In genomic region chr16:53664724-53665345, GRCh38 we compare ENCODE assay signal across 13 cellular contexts. TPM values are rescaled to one million over a fixed set of nuclear protein-coding genes. Genes with fewer than 3 reads are reported as not detected.
DNase-seq lines count a peak whose midpoint lies in the region; ATAC-seq, FAIRE-seq and TF ChIP-seq lines count a peak whose summit lies in the region.
"Had no signal": no experiment of that assay in that cellular context is flagged by ENCODE, and none has a peak within 500 bp of the region (broad histone marks: within the 10 kb centered on the region; RNA-seq: fewer than 3 reads in every experiment).

No MANE protein-coding gene starts in this region.

- no peak overlapping the region for H3K27ac ChIP-seq in K562 (ENCODE audit: extremely low read depth, low read depth, low read length)
- H3K27ac ChIP-seq: A549, WERI-Rb-1 had no signal

- no peaks in the 10 kb centered on the region for H3K36me3 ChIP-seq in K562 (ENCODE audit: control insufficient read depth, insufficient read depth, low read length)
- H3K36me3 ChIP-seq: HAP-1, WERI-Rb-1 had no signal

- CTCF ChIA-PET in K562 (lab: Yijun Ruan, JAX; ENCODE audit: low intra/inter-chr PET ratio): no interaction called here

- H3K27me3 ChIP-seq in K562 (ENCODE audit: control insufficient read depth in 2 of 2, insufficient read depth in 2 of 2, low read length in 2 of 2): no peaks in the 10 kb centered on the region

- H3K4me3 ChIP-seq in K562: no peak overlapping the region
- H3K4me3 ChIP-seq: A549, HAP-1 had no signal

- no peaks in the 10 kb centered on the region; a peak in 1 of 5 replicates for H3K4me1 ChIP-seq in K562 (replicated peaks in 1 of 2; ENCODE audit: control insufficient read depth in 2 of 2, insufficient read depth in 2 of 2, low read length in 2 of 2)

- peak overlapping the region; percentile 16; the same call in 1 of the 2 replicates for H2AFZ ChIP-seq in K562 (ENCODE audit: low read depth, low read length)

- no peak for TF ChIP-seq EP300 in K562 (IDR thresholded peaks at IDR 0.05; ENCODE audit: low read length)

- intact Hi-C loops in K562 (cut with micrococcal nuclease): no loop called here

- no peak for TF ChIP-seq RAD21 in K562 (CRISPR knock-in tag; conservative IDR thresholded peaks at IDR 0.05 in 1 of 2, IDR thresholded peaks at IDR 0.05 in 1 of 2)

- WGBS in K562 (ENCODE audit: insufficient coverage, low coverage, missing lambda C conversion rate): 44% methylated on average over 7 of the region's 7 CpGs

- peak; percentile 38 for DNase-seq in activated CD4-positive, alpha-beta T cell treated with anti-CD3 and anti-CD28 coated beads for 48 hours
- no peak for DNase-seq in activated CD4-positive, alpha-beta T cell treated with anti-CD3 and anti-CD28 coated beads, Interleukin-2, amount 50 U/mL, for 4 hours
- DNase-seq in K562 (ENCODE audit: extremely low read depth in 1 of 4, low spot score in 3 of 4) (no peak), NCI-H446 treated with DMSO at 0.1 percent for 48 hours (lab: John Stamatoyannopoulos, UW) (no peak), NOMO-1 treated with dmso at 0.1 percent for 144 hours (lab: John Stamatoyannopoulos, UW; ENCODE audit: unreplicated experiment) (no peak), superior temporal gyrus (ENCODE audit: extremely low spot score) (no peak)
- peak; percentile 34 for DNase-seq in stimulated activated CD8-positive, alpha-beta memory T cell treated with anti-CD3 and anti-CD28 coated beads, Interleukin-4, amount 100 ng/mL, for 48 hours
- DNase-seq: NCI-H2081 treated with DMSO at 0.1 percent for 48 hours, WERI-Rb-1 had no signal

- H3K4me2 ChIP-seq in K562 (ENCODE audit: insufficient read depth, low read length): no peak overlapping the region
- H3K4me2 ChIP-seq: A549 had no signal

- no peaks in the 10 kb centered on the region for H4K20me1 ChIP-seq in K562 (replicated peaks; ENCODE audit: control insufficient read depth, insufficient read depth, low read length)

- no peak for FAIRE-seq in K562 (lab: Jason Lieb, UNC)
- FAIRE-seq: A549, endometrium had no signal

- H3K9ac ChIP-seq in K562 (ENCODE audit: insufficient read depth in 1 of 2, low read depth in 2 of 2, low read length in 2 of 2): no peak overlapping the region

- in situ Hi-C loops in K562 (cut with MboI): no loop called here

- H3K9me3 ChIP-seq in K562 (replicated peaks; ENCODE audit: control insufficient read depth, insufficient read depth, low read depth, low read length): no peaks in the 10 kb centered on the region
- H3K9me3 ChIP-seq: A549, HAP-1 had no signal

- ATAC-seq in HG02798 (IDR thresholded peaks at IDR 0.05; ENCODE audit: poor library complexity, unreplicated experiment) (peak; percentile 71), K562 (peak; percentile 46; the same call in 2 of the 3 replicates)
- ATAC-seq: A549 had no signal

- H3K9me1 ChIP-seq in K562 (ENCODE audit: control insufficient read depth, insufficient read depth, low read length): no peaks in the 10 kb centered on the region

- no peaks in the 10 kb centered on the region for H3K79me2 ChIP-seq in K562 (ENCODE audit: control insufficient read depth, insufficient read depth, low read length)

- no peak for TF ChIP-seq POLR2A in K562 (conservative IDR thresholded peaks at IDR 0.05)

- TF ChIP-seq CTCF in K562 (IDR thresholded peaks at IDR 0.05 in 2 of 3, conservative IDR thresholded peaks at IDR 0.05 in 1 of 3; ENCODE audit: insufficient read depth in 2 of 3, low read depth in 1 of 3, low read length in 3 of 3): no peak

- POLR2A ChIA-PET in K562 (lab: Yijun Ruan, JAX): interaction anchor here (0.7 kb wide), 1 partner anchor 695 kb away, joined by 3 read pairs; no protein-coding TSS in a partner anchor

- no TSS peak for BruUV-seq in K562 (replicated peaks; lab: Mats Ljungman, UMichigan)

TF ChIP-seq in K562, 482 proteins besides CTCF, POLR2A, EP300 and RAD21:
- no peak for TF ChIP-seq SMAD1 (IDR thresholded peaks at IDR 0.05; ENCODE audit: low read depth, low read length, partially characterized antibody)
- no peak for TF ChIP-seq ZNF583 (CRISPR knock-in tag; IDR thresholded peaks at IDR 0.05)
- TF ChIP-seq KDM2B (CRISPR knock-in tag; IDR thresholded peaks at IDR 0.05): no peak
- no peak for TF ChIP-seq HNRNPUL1 (IDR thresholded peaks at IDR 0.05; ENCODE audit: low read length)
- TF ChIP-seq BHLHE40 (IDR thresholded peaks at IDR 0.05; ENCODE audit: low read length): no peak
- no peak for TF ChIP-seq SMARCB1 (IDR thresholded peaks at IDR 0.05; ENCODE audit: insufficient read length, low read depth)
- no peak for TF ChIP-seq RBM14 (IDR thresholded peaks at IDR 0.05; ENCODE audit: borderline replicate concordance, insufficient read depth, low read depth, low read length)
- TF ChIP-seq TAF1 (IDR thresholded peaks at IDR 0.05; ENCODE audit: control insufficient read depth, extremely low read depth, insufficient read depth, low read length, severe bottlenecking): no peak
- no peak for TF ChIP-seq ZNF197 (CRISPR knock-in tag; IDR thresholded peaks at IDR 0.05; ENCODE audit: low read depth)
- TF ChIP-seq CREM (IDR thresholded peaks at IDR 0.05; ENCODE audit: low read depth): no peak
- TF ChIP-seq, protein P1, sequence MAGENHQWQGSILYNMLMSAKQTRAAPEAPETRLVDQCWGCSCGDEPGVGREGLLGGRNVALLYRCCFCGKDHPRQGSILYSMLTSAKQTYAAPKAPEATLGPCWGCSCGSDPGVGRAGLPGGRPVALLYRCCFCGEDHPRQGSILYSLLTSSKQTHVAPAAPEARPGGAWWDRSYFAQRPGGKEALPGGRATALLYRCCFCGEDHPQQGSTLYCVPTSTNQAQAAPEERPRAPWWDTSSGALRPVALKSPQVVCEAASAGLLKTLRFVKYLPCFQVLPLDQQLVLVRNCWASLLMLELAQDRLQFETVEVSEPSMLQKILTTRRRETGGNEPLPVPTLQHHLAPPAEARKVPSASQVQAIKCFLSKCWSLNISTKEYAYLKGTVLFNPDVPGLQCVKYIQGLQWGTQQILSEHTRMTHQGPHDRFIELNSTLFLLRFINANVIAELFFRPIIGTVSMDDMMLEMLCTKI (IDR thresholded peaks at IDR 0.05; ENCODE audit: partially characterized antibody): no peak
- TF ChIP-seq WHSC1 (IDR thresholded peaks at IDR 0.05; ENCODE audit: low read length): no peak
- no peak for TF ChIP-seq GTF2A2 (tag; IDR thresholded peaks at IDR 0.05)
- TF ChIP-seq PTTG1 (tag; IDR thresholded peaks at IDR 0.05; ENCODE audit: low read depth): no peak
TF ChIP-seq in K562: peak in this region for 0.

RNA-seq across cellular contexts. Expression of gene RPGRIP1L, which starts 38.8 kb away (rescaled TPM):
- total RNA-seq in K562 (2011; cell fraction: chromatin; rRNA removed; ENCODE audit: low replicate concordance): 6.5 and 20.7 TPM in 2 replicates
- total RNA-seq in K562 (2011; cell fraction: nucleolus; rRNA removed): 4.6 and 4.8 TPM in 2 replicates
- total RNA-seq in K562 (2011; cell fraction: nucleoplasm; rRNA removed): 5.9 and 13.7 TPM in 2 replicates
- total RNA-seq in K562 (2014; rRNA removed) (3.2 and 3.6 TPM in 2 replicates), K562 (2014; rRNA removed; fragmentation: Illumina TruSeq; extraction: Trizol) (6.7 and 8.4 TPM in 2 replicates), K562 (2015; rRNA removed; fragmentation: Illumina TruSeq; extraction: Trizol) (5.2 and 7.4 TPM in 2 replicates), K562 (2021) (4.5 and 5.3 TPM in 2 replicates)
- polyA plus RNA-seq in K562 (2011; rRNA removed) (7.7 and 7.8 TPM in 2 replicates), K562 (2014; fragmentation: Illumina TruSeq; extraction: Trizol) (4.7 and 4.9 TPM in 2 replicates), K562 (2014; fragmentation: Nextera tagmentation; extraction: Ambion mirVana) (1 to 10 TPM; 5.8 to 6.3 TPM), K562 (2014; rRNA removed) (4.0 and 5.4 TPM in 2 replicates)
- polyA plus RNA-seq in K562 (2011; cell fraction: cytosol; rRNA removed): 1.4 and 3.8 TPM in 2 replicates
- 6.1 and 8.4 TPM in 2 replicates for polyA plus RNA-seq in K562 (2011; cell fraction: nucleus; rRNA removed)
- polyA plus RNA-seq in K562 (2012): 3.1 and 5.0 TPM in 2 replicates
- 12.4 and 15.1 TPM in 2 replicates for polyA minus RNA-seq in K562 (2011; rRNA and poly(A)+ RNA removed)
- 1.7 and 3.5 TPM in 2 replicates for polyA minus RNA-seq in K562 (2011; cell fraction: cytosol; rRNA and poly(A)+ RNA removed)
- 10.8 and 20.4 TPM in 2 replicates for polyA minus RNA-seq in K562 (2011; cell fraction: nucleus; rRNA and poly(A)+ RNA removed)

RNA-seq across cellular contexts. Expression of gene FTO, which starts 39.1 kb away (rescaled TPM):
- 30.6 and 40.9 TPM in 2 replicates for total RNA-seq in K562 (2011; cell fraction: chromatin; rRNA removed; ENCODE audit: low replicate concordance)
- total RNA-seq in K562 (2011; cell fraction: nucleolus; rRNA removed): 21.8 and 22.9 TPM in 2 replicates
- total RNA-seq in K562 (2011; cell fraction: nucleoplasm; rRNA removed): 21.9 and 26.8 TPM in 2 replicates
- 14.2 and 16.9 TPM in 2 replicates for total RNA-seq in K562 (2014; rRNA removed)
- 26.7 and 28.6 TPM in 2 replicates for total RNA-seq in K562 (2014; rRNA removed; fragmentation: Illumina TruSeq; extraction: Trizol)
- 26.7 and 28.0 TPM in 2 replicates for total RNA-seq in K562 (2015; rRNA removed; fragmentation: Illumina TruSeq; extraction: Trizol)
- 25.1 and 25.5 TPM in 2 replicates for total RNA-seq in K562 (2021)
- 20.9 and 23.1 TPM in 2 replicates for polyA plus RNA-seq in K562 (2011; rRNA removed)
- polyA plus RNA-seq in K562 (2011; cell fraction: cytosol; rRNA removed): 15.3 and 20.2 TPM in 2 replicates
- polyA plus RNA-seq in K562 (2011; cell fraction: nucleus; rRNA removed): 8.2 and 10.1 TPM in 2 replicates
- 13.2 and 16.8 TPM in 2 replicates for polyA plus RNA-seq in K562 (2012)
- 21.9 and 27.7 TPM in 2 replicates for polyA plus RNA-seq in K562 (2014; fragmentation: Illumina TruSeq; extraction: Trizol)
- polyA plus RNA-seq in K562 (2014; fragmentation: Nextera tagmentation; extraction: Ambion mirVana): 10 to 100 TPM; 11.3 to 25.8 TPM
- polyA plus RNA-seq in K562 (2014; rRNA removed): 12.3 and 14.0 TPM in 2 replicates
- polyA minus RNA-seq in K562 (2011; rRNA and poly(A)+ RNA removed): 57.6 and 58.7 TPM in 2 replicates
- 17.7 and 27.1 TPM in 2 replicates for polyA minus RNA-seq in K562 (2011; cell fraction: cytosol; rRNA and poly(A)+ RNA removed)
- polyA minus RNA-seq in K562 (2011; cell fraction: nucleus; rRNA and poly(A)+ RNA removed): 19.1 and 36.2 TPM in 2 replicates

Comparison
In these comparisons a context has a peak if more than half of its experiments do, and no peak if none do; other contexts are left out.
1. DNase-seq: peak in activated CD4-positive, alpha-beta T cell treated with anti-CD3 and anti-CD28 coated beads for 48 hours (single experiment) and stimulated activated CD8-positive, alpha-beta memory T cell treated with anti-CD3 and anti-CD28 coated beads, Interleukin-4, amount 100 ng/mL, for 48 hours (single experiment); none in activated CD4-positive, alpha-beta T cell treated with anti-CD3 and anti-CD28 coated beads, Interleukin-2, amount 50 U/mL, for 4 hours (0 of 2), K562 (0 of 4), NCI-H446 treated with DMSO at 0.1 percent for 48 hours (single experiment), NOMO-1 treated with dmso at 0.1 percent for 144 hours (single experiment) and superior temporal gyrus (single experiment).